Comparison of ENCODE assay signal across 1 cellular context in the genomic region with DNA sequence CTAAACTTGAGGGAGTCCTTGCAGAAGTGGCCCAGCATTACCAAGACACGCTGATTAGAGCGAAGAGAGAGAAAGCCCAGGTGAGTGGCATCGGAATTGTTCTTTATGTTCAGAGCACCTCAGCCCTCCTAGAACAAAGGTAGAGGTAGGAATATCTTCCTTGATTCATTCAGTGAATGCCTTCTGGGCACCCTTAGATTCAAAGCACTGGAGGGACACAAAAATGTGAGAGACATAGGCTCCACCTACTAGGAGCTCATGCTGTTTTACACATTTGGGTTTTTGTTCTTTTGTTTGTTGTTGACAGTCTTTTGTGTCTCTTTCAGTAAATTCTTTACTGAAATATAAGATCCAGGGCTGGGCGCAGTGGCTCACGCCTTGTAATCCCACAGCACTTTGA.
TF ChIP-seq lines count a peak whose summit lies in the region.

No MANE protein-coding gene starts in this region.

TF ChIP-seq in WTC11, 78 proteins besides CTCF, POLR2A, EP300 and RAD21 (continued from another document):
- TF ChIP-seq, protein P1, sequence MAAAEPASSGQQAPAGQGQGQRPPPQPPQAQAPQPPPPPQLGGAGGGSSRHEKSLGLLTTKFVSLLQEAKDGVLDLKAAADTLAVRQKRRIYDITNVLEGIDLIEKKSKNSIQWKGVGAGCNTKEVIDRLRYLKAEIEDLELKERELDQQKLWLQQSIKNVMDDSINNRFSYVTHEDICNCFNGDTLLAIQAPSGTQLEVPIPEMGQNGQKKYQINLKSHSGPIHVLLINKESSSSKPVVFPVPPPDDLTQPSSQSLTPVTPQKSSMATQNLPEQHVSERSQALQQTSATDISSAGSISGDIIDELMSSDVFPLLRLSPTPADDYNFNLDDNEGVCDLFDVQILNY (CRISPR knock-in tag; IDR thresholded peaks at IDR 0.05) = no peak
- TF ChIP-seq NFATC4 (CRISPR knock-in tag; IDR thresholded peaks at IDR 0.05) (no peak), ELF4 (CRISPR knock-in tag; IDR thresholded peaks at IDR 0.05; ENCODE audit: low read depth) (no peak), CREB1 (CRISPR knock-in tag; IDR thresholded peaks at IDR 0.05) (no peak), NFYB (CRISPR knock-in tag; conservative IDR thresholded peaks at IDR 0.05; ENCODE audit: low read depth) (no peak), IRF2 (CRISPR knock-in tag; IDR thresholded peaks at IDR 0.05; ENCODE audit: borderline replicate concordance, low read depth) (no peak), ZNF423 (CRISPR knock-in tag; IDR thresholded peaks at IDR 0.05) (no peak), TEAD1 (CRISPR knock-in tag; IDR thresholded peaks at IDR 0.05) (no peak), ZBTB21 (CRISPR knock-in tag; IDR thresholded peaks at IDR 0.05; ENCODE audit: borderline replicate concordance) (no peak), OVOL2 (CRISPR knock-in tag; IDR thresholded peaks at IDR 0.05; ENCODE audit: borderline replicate concordance) (no peak)
- TF ChIP-seq, protein P2, sequence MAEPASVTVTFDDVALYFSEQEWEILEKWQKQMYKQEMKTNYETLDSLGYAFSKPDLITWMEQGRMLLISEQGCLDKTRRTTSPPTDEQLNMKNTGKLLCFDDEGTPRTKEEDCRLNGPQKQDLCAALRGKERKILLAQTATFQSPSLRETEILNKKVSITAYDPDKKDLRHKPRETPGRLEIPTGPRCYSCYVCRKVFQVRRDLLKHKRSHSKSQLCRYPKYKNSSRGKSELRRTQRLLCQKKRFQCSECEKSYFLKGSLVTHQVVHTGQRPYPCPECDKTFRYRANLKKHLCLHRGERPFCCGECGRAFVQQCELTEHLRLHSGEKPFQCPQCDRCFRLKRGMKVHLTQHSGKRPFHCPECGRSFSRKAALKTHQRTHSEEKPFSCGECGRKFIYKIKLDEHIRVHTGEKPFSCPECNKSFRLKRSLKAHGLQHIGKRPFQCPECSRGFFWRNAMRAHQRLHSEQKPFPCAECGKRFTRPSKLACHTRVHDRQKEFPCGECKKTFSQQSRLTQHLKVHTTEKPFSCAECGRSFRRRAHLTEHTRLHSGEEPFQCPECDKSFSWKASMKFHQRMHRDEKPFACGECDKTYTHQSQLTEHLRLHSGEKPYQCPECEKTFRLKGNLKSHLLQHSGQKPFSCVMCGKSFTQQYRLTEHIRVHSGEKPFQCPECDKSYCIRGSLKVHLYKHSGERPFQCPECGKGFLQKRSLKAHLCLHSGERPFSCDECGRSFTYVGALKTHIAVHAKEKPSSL (CRISPR knock-in tag; conservative IDR thresholded peaks at IDR 0.05) = no peak
- TF ChIP-seq, protein P3, sequence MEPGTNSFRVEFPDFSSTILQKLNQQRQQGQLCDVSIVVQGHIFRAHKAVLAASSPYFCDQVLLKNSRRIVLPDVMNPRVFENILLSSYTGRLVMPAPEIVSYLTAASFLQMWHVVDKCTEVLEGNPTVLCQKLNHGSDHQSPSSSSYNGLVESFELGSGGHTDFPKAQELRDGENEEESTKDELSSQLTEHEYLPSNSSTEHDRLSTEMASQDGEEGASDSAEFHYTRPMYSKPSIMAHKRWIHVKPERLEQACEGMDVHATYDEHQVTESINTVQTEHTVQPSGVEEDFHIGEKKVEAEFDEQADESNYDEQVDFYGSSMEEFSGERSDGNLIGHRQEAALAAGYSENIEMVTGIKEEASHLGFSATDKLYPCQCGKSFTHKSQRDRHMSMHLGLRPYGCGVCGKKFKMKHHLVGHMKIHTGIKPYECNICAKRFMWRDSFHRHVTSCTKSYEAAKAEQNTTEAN (CRISPR knock-in tag; IDR thresholded peaks at IDR 0.05) = no peak
